ENCODE assay signal across 8 cellular contexts in the genomic region with DNA sequence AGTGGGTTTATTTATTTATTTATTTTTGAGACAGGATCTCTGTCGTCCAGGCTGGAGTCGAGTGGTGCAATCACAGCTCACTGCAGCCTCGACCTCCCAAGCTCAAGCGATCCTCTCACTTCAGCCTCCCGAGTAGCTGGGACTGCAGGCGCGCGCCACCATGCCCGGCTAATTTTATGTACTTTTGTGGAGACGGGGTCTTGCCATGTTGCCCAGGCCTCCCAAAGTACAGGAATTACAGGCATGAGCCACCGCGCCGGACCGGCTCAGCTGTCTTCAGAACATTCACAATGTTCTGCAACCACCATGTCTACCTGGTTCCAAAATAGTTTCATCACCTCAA. TPM values are rescaled to one million over a fixed set of nuclear protein-coding genes. Genes with fewer than 3 reads are reported as not detected.
DNase-seq lines count a peak whose midpoint lies in the region; ATAC-seq and TF ChIP-seq lines count a peak whose summit lies in the region.

No MANE protein-coding gene starts in this region.

- DNase-seq in Calu3, result no peak
- DNase-seq in RWPE1 (ENCODE audit: low spot score), result no peak
- DNase-seq in epithelial cell of proximal tubule (ENCODE audit: low read depth), result no peak
- no peak for DNase-seq in progenitor cell of endocrine pancreas (ENCODE audit: low spot score, unreplicated experiment)
- no peak for DNase-seq in dermis blood vessel endothelial cell
- DNase-seq in HPDE6-E6E7 (ENCODE audit: extremely low spot score), result no peak

- peaks cover 23% of the 10 kb centered on the region for H3K36me3 Mint-ChIP-seq in Calu3 (ENCODE audit: insufficient read depth, unreplicated experiment)
- peaks cover 6% of the 10 kb centered on the region for H3K36me3 Mint-ChIP-seq in progenitor cell of endocrine pancreas (ENCODE audit: insufficient read depth)

- H3K27ac ChIP-seq in RWPE1, result peak overlapping the region; percentile 85

- TF ChIP-seq CTCF in Calu3 (IDR thresholded peaks at IDR 0.05; ENCODE audit: unreplicated experiment) (no peak), RWPE1 (conservative IDR thresholded peaks at IDR 0.05; ENCODE audit: low read depth) (no peak), epithelial cell of proximal tubule (conservative IDR thresholded peaks at IDR 0.05; ENCODE audit: low read depth, low read length) (no peak), progenitor cell of endocrine pancreas (IDR thresholded peaks at IDR 0.05; ENCODE audit: unreplicated experiment) (no peak)

- ATAC-seq in GM21576 (IDR thresholded peaks at IDR 0.05; ENCODE audit: unreplicated experiment) (no peak), GM21367 (IDR thresholded peaks at IDR 0.05; ENCODE audit: unreplicated experiment) (no peak)

- H3K4me3 ChIP-seq in epithelial cell of proximal tubule (ENCODE audit: low read depth, low read length), result peak overlapping the region; percentile 96

- CTCF ChIA-PET in Calu3 (lab: Charles Lee) (no interaction called here), RWPE1 (lab: Yijun Ruan, JAX) (interaction anchor here (0.7 to 2.4 kb wide), 2 partner anchors 16 to 1715 kb away, joined by 4 to 12 read pairs; no protein-coding TSS in a partner anchor)

- H3K9me3 Mint-ChIP-seq in Calu3 (ENCODE audit: low read depth, unreplicated experiment), result no peaks in the 10 kb centered on the region
- no peaks in the 10 kb centered on the region for H3K9me3 Mint-ChIP-seq in progenitor cell of endocrine pancreas (ENCODE audit: low read depth)

- POLR2A ChIA-PET in RWPE1 (lab: Yijun Ruan, JAX; ENCODE audit: low non-redundant PET), result no interaction called here

- H3K27ac Mint-ChIP-seq in Calu3 (ENCODE audit: unreplicated experiment) (peak overlapping the region; percentile 100), progenitor cell of endocrine pancreas (no peak overlapping the region)

- H3K4me1 Mint-ChIP-seq in Calu3 (ENCODE audit: low read depth, unreplicated experiment) (no peaks in the 10 kb centered on the region), progenitor cell of endocrine pancreas (ENCODE audit: low read depth) (peaks cover 10% of the 10 kb centered on the region)

- no TSS peak for BruUV-seq in Calu3 (replicated peaks; lab: Mats Ljungman, UMichigan)

- H3K4me3 Mint-ChIP-seq in Calu3 (ENCODE audit: low read depth, unreplicated experiment) (peak overlapping the region; percentile 100), progenitor cell of endocrine pancreas (ENCODE audit: low read depth) (peak overlapping the region; percentile 98)

- no peaks in the 10 kb centered on the region for H3K27me3 Mint-ChIP-seq in Calu3 (ENCODE audit: unreplicated experiment)
- H3K27me3 Mint-ChIP-seq in progenitor cell of endocrine pancreas, result no peaks in the 10 kb centered on the region

- intact Hi-C loops in Calu3 (cut with micrococcal nuclease; ENCODE audit: unreplicated experiment), result no loop called here

RNA-seq across cellular contexts. Expression of a gene that starts 0.4 kb away (rescaled TPM):
- 57.6 and 58.3 TPM in 2 replicates for total RNA-seq in Calu3 (2022)
- total RNA-seq in epithelial cell of proximal tubule, result 105 and 120 TPM in 2 replicates
- total RNA-seq in progenitor cell of endocrine pancreas, result 87.1 and 90.3 TPM in 2 replicates
- 54.1 and 68.1 TPM in 2 replicates for total RNA-seq in dermis blood vessel endothelial cell

RNA-seq across cellular contexts. Expression of a gene that starts 2.7 kb away (rescaled TPM):
- total RNA-seq in Calu3 (2022) (112 and 125 TPM in 2 replicates), epithelial cell of proximal tubule (235 and 505 TPM in 2 replicates), progenitor cell of endocrine pancreas (130 and 152 TPM in 2 replicates), dermis blood vessel endothelial cell (102 and 104 TPM in 2 replicates)

RNA-seq across cellular contexts. Expression of a gene that starts 26.1 kb away (rescaled TPM):
- 12.4 and 13.0 TPM in 2 replicates for total RNA-seq in Calu3 (2022)
- 15.4 and 18.5 TPM in 2 replicates for total RNA-seq in epithelial cell of proximal tubule
- 22.2 and 25.8 TPM in 2 replicates for total RNA-seq in progenitor cell of endocrine pancreas
- 9.9 and 14.3 TPM in 2 replicates for total RNA-seq in dermis blood vessel endothelial cell

RNA-seq across cellular contexts. Expression of a gene that starts 56.7 kb away (rescaled TPM):
- total RNA-seq in Calu3 (2022) (2.4 and 2.5 TPM in 2 replicates), epithelial cell of proximal tubule (2.7 and 4.9 TPM in 2 replicates), progenitor cell of endocrine pancreas (0.19 and 0.27 TPM in 2 replicates), dermis blood vessel endothelial cell (0.05 and 0.17 TPM in 2 replicates)
